In genomic region chr3:48299746-48300361, GRCh38 we compare ENCODE assay signal across 1 cellular context.
TF ChIP-seq lines count a peak whose summit lies in the region.

No MANE protein-coding gene starts in this region.

TF ChIP-seq in K562, 482 proteins besides CTCF, POLR2A, EP300 and RAD21 (continued from another document and continues in another):
- TF ChIP-seq PRDM10 (IDR thresholded peaks at IDR 0.05; ENCODE audit: partially characterized antibody), result no peak
- no peak for TF ChIP-seq RBFOX2 (IDR thresholded peaks at IDR 0.05; ENCODE audit: low read depth, low read length)
- no peak for TF ChIP-seq ZNF695 (CRISPR knock-in tag; IDR thresholded peaks at IDR 0.05)
- TF ChIP-seq EHMT2 (IDR thresholded peaks at IDR 0.05), result peak; percentile 69; the same call in 1 of the 2 replicates
- TF ChIP-seq TSC22D4 (tag; IDR thresholded peaks at IDR 0.05), result no peak
- peak; percentile 55 for TF ChIP-seq DPF2 (IDR thresholded peaks at IDR 0.05)
- TF ChIP-seq NR2F6 (CRISPR knock-in tag; IDR thresholded peaks at IDR 0.05), result no peak
- no peak for TF ChIP-seq ZBTB26 (CRISPR knock-in tag; IDR thresholded peaks at IDR 0.05)
- TF ChIP-seq C11orf30 (IDR thresholded peaks at IDR 0.05; ENCODE audit: low read depth), result no peak
- TF ChIP-seq BMI1 (IDR thresholded peaks at IDR 0.05; ENCODE audit: low read length), result no peak
- no peak for TF ChIP-seq ZMIZ1 (IDR thresholded peaks at IDR 0.05; ENCODE audit: low read depth in 2 of 2, low read length in 2 of 2)
- peak; percentile 14; the same call in 1 of the 2 replicates for TF ChIP-seq ARID2 (IDR thresholded peaks at IDR 0.05)
- no peak for TF ChIP-seq STAT5B (CRISPR knock-in tag; IDR thresholded peaks at IDR 0.05)
- no peak for TF ChIP-seq KAT8 (IDR thresholded peaks at IDR 0.05; ENCODE audit: low read depth)
- no peak for TF ChIP-seq SNIP1 (IDR thresholded peaks at IDR 0.05; ENCODE audit: low read depth)
- TF ChIP-seq CBX8 (IDR thresholded peaks at IDR 0.05; ENCODE audit: borderline replicate concordance, extremely low read depth, low read depth, low read length, poor library complexity, severe bottlenecking), result no peak
- TF ChIP-seq MAFG (tag; conservative IDR thresholded peaks at IDR 0.05), result no peak
- TF ChIP-seq ARID3B (CRISPR knock-in tag; IDR thresholded peaks at IDR 0.05; ENCODE audit: borderline replicate concordance), result no peak
- no peak for TF ChIP-seq ZNF586 (CRISPR knock-in tag; conservative IDR thresholded peaks at IDR 0.05)
- no peak for TF ChIP-seq ZNF785 (CRISPR knock-in tag; IDR thresholded peaks at IDR 0.05)
- no peak for TF ChIP-seq GMEB1 (CRISPR knock-in tag; IDR thresholded peaks at IDR 0.05)
- TF ChIP-seq TCF15 (CRISPR knock-in tag; IDR thresholded peaks at IDR 0.05), result no peak
- TF ChIP-seq THRAP3 (IDR thresholded peaks at IDR 0.05; ENCODE audit: borderline replicate concordance), result no peak
- TF ChIP-seq POLR3A (IDR thresholded peaks at IDR 0.05; ENCODE audit: borderline replicate concordance, extremely low read depth, insufficient read depth, insufficient read length), result no peak
- TF ChIP-seq ZBTB7A (IDR thresholded peaks at IDR 0.05; ENCODE audit: borderline replicate concordance, control insufficient read depth, low read depth, low read length), result no peak
- no peak for TF ChIP-seq USF1 (CRISPR knock-in tag; IDR thresholded peaks at IDR 0.05)
- no peak for TF ChIP-seq ZHX1 (conservative IDR thresholded peaks at IDR 0.05; ENCODE audit: low read length)
- no peak for TF ChIP-seq RUNX1 (IDR thresholded peaks at IDR 0.05; ENCODE audit: low read depth)
- 0 out of 2 replicates have a peak, but pooled peaks have one; percentile 32 for TF ChIP-seq PHB2 (IDR thresholded peaks at IDR 0.05; ENCODE audit: low read depth)
- peak in 1 of 2 experiments; percentile 49; a peak in 1 of 4 replicates for TF ChIP-seq RCOR1 (IDR thresholded peaks at IDR 0.05; ENCODE audit: borderline replicate concordance in 1 of 2, low read depth in 2 of 2, low read length in 2 of 2)
- TF ChIP-seq PTRF (tag; IDR thresholded peaks at IDR 0.05), result no peak
- 0 out of 2 replicates have a peak, but pooled peaks have one; percentile 23 for TF ChIP-seq ELF4 (CRISPR knock-in tag; IDR thresholded peaks at IDR 0.05)
- TF ChIP-seq ZNF232 (CRISPR knock-in tag; IDR thresholded peaks at IDR 0.05), result no peak
- no peak for TF ChIP-seq NCOA1 (IDR thresholded peaks at IDR 0.05; ENCODE audit: low read depth)
- TF ChIP-seq IRF9 (tag; IDR thresholded peaks at IDR 0.05), result no peak
- no peak for TF ChIP-seq KLF1 (tag; IDR thresholded peaks at IDR 0.05)
- TF ChIP-seq ZC3H4 (CRISPR knock-in tag; IDR thresholded peaks at IDR 0.05; ENCODE audit: borderline replicate concordance), result no peak
- no peak for TF ChIP-seq KLF6 (CRISPR knock-in tag; IDR thresholded peaks at IDR 0.05; ENCODE audit: borderline replicate concordance)
- no peak for TF ChIP-seq TSHZ1 (CRISPR knock-in tag; IDR thresholded peaks at IDR 0.05)
- no peak for TF ChIP-seq DDX20 (tag; IDR thresholded peaks at IDR 0.05; ENCODE audit: low read depth)
- TF ChIP-seq GTF2B (IDR thresholded peaks at IDR 0.05; ENCODE audit: extremely low read depth, insufficient read length), result no peak
- peak; percentile 62 for TF ChIP-seq NCOR1 (IDR thresholded peaks at IDR 0.05)
